14 cellular contexts compared by ENCODE assay signal in the genomic region with DNA sequence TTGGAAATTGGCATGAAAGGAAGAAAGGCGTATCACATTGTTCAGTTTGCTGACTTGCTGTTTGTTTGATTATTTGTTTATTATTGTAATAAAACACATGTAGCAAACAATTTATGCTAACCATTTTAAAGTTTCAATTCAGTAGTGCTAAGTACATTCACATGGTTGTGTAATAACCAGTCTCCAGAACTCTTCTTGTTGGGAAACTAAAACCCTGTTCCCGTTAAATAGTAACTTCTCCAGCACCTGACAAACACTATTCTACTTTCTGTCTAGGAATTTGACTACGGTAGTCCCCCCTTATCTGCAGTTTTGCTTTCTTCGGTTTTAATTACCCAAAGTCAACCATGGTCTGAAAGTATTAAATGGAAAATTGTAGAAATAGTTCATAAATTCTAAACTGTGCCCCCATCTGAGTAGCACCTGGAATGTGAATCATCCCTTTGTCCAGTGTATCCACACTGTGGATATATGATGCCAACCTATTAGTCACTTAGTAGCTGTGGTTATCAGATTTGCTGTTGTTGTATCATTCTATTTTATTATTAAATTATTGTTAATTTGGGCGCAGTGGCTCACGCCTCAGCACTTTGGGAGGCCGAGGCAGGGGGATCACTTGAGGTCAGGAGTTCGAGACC. TPM values are rescaled to one million over a fixed set of nuclear protein-coding genes. Genes with fewer than 3 reads are reported as not detected.
A peak's percentile ranks its signal among the peaks of the same experiment; 100 is the strongest.
DNase-seq lines count a peak whose midpoint lies in the region; ATAC-seq and TF ChIP-seq lines count a peak whose summit lies in the region.
"Had no signal": no experiment of that assay in that cellular context is flagged by ENCODE, and none has a peak within 500 bp of the region (broad histone marks: within the 10 kb centered on the region; RNA-seq: fewer than 3 reads in every experiment).

No MANE protein-coding gene starts in this region.

- H3K27me3 ChIP-seq in left ventricle myocardium inferior (ENCODE audit: low read depth) (no peaks in the 10 kb centered on the region), suprapubic skin (no peaks in the 10 kb centered on the region)
- H3K27me3 ChIP-seq in effector memory CD4-positive, alpha-beta T cell (replicated peaks; ENCODE audit: control insufficient read depth, insufficient read depth, low read length, poor library complexity, severe bottlenecking): no peaks in the 10 kb centered on the region
- H3K27me3 ChIP-seq: tibial nerve had no signal

- intact Hi-C loops in left ventricle myocardium inferior (cut with micrococcal nuclease): loop anchor here (10.0 kb wide), 1 partner anchor 181 kb away; no protein-coding TSS in a partner anchor
- intact Hi-C loops in Right ventricle myocardium inferior (cut with DNase I): no loop called here

- no peak for TF ChIP-seq POLR2A in suprapubic skin (IDR thresholded peaks at IDR 0.05)

- H3K4me1 ChIP-seq in left ventricle myocardium inferior (peaks cover 85% of the 10 kb centered on the region), suprapubic skin (peaks cover 75% of the 10 kb centered on the region)
- H3K4me1 ChIP-seq in effector memory CD4-positive, alpha-beta T cell (ENCODE audit: control insufficient read depth, insufficient read depth, low read length, poor library complexity, severe bottlenecking): peaks cover 27% of the 10 kb centered on the region

- no peak overlapping the region for H3K4me3 ChIP-seq in left ventricle myocardium inferior
- no peak overlapping the region for H3K4me3 ChIP-seq in suprapubic skin
- no peak overlapping the region for H3K4me3 ChIP-seq in effector memory CD4-positive, alpha-beta T cell (ENCODE audit: insufficient read depth, low read depth, low read length, poor library complexity, severe bottlenecking)
- H3K4me3 ChIP-seq in coronary artery: no peak overlapping the region
- H3K4me3 ChIP-seq: SK-N-MC, tibial nerve had no signal

- TF ChIP-seq CTCF in left ventricle myocardium inferior (IDR thresholded peaks at IDR 0.05; ENCODE audit: borderline replicate concordance): no peak
- TF ChIP-seq CTCF in suprapubic skin (IDR thresholded peaks at IDR 0.05): no peak
- TF ChIP-seq CTCF in coronary artery (IDR thresholded peaks at IDR 0.05): no peak

- peaks cover 5% of the 10 kb centered on the region for H3K36me3 ChIP-seq in left ventricle myocardium inferior
- H3K36me3 ChIP-seq in suprapubic skin: peaks cover 15% of the 10 kb centered on the region
- peaks cover 16% of the 10 kb centered on the region for H3K36me3 ChIP-seq in effector memory CD4-positive, alpha-beta T cell (ENCODE audit: control insufficient read depth, insufficient read depth, low read length)

- no peak for TF ChIP-seq EP300 in suprapubic skin (IDR thresholded peaks at IDR 0.05)

- WGBS in suprapubic skin: 74% methylated on average over 8 of the region's 8 CpGs

- H3K9me3 ChIP-seq in left ventricle myocardium inferior (replicated peaks) (no peaks in the 10 kb centered on the region), suprapubic skin (no peaks in the 10 kb centered on the region)
- no peaks in the 10 kb centered on the region for H3K9me3 ChIP-seq in effector memory CD4-positive, alpha-beta T cell (ENCODE audit: control insufficient read depth, low read length)
- H3K9me3 ChIP-seq: tibial nerve had no signal

- no peak for DNase-seq in left ventricle myocardium inferior
- no peak for DNase-seq in Right ventricle myocardium inferior (ENCODE audit: missing footprints)
- DNase-seq in amniotic epithelial cell (ENCODE audit: low read depth): peak; percentile 45
- DNase-seq in kidney glomerular epithelial cell (lab: John Stamatoyannopoulos, UW): peak; percentile 43
- no peak for DNase-seq in suprapubic skin (ENCODE audit: low spot score in 2 of 2)
- DNase-seq in effector memory CD4-positive, alpha-beta T cell: no peak
- no peak for DNase-seq in coronary artery (ENCODE audit: low spot score)
- DNase-seq in effector CD8-positive, alpha-beta T cell (lab: John Stamatoyannopoulos, UW): no peak
- DNase-seq: amniotic stem cell, DMS53, Karpas-422, left cardiac atrium had no signal

- H3K27ac ChIP-seq in left ventricle myocardium inferior (replicated peaks) (peak overlapping the region; percentile 95), suprapubic skin (peak overlapping the region; percentile 59), coronary artery (no peak overlapping the region)
- H3K27ac ChIP-seq in effector memory CD4-positive, alpha-beta T cell (ENCODE audit: insufficient read depth, low read length, poor library complexity, severe bottlenecking): no peak overlapping the region
- H3K27ac ChIP-seq: SK-N-MC had no signal

- no peak for ATAC-seq in Right ventricle myocardium inferior
- ATAC-seq: left cardiac atrium had no signal

RNA-seq across cellular contexts. Expression of a gene that starts 5.5 kb away (rescaled TPM):
- total RNA-seq in left ventricle myocardium inferior (19.4 TPM), Right ventricle myocardium inferior (21.6 TPM), suprapubic skin (10 to 100 TPM; 47.2 to 61.2 (median 47.7) TPM)

RNA-seq across cellular contexts. Expression of a gene that starts 59.7 kb away (rescaled TPM):
- total RNA-seq in left ventricle myocardium inferior: 0.38 TPM
- 1.3 TPM for total RNA-seq in Right ventricle myocardium inferior
- 1 to 10 TPM; 1.2 to 3.9 (median 2.6) TPM for total RNA-seq in suprapubic skin

Comparison
In these comparisons a context has a peak if more than half of its experiments do, and no peak if none do; other contexts are left out.
1. DNase-seq: peak in amniotic epithelial cell (single experiment) and kidney glomerular epithelial cell (single experiment); none in left ventricle myocardium inferior (single experiment), Right ventricle myocardium inferior (single experiment), suprapubic skin (0 of 2), effector memory CD4-positive, alpha-beta T cell (0 of 3), coronary artery (single experiment) and effector CD8-positive, alpha-beta T cell (single experiment).
2. H3K27ac ChIP-seq: peak in left ventricle myocardium inferior (single experiment) and suprapubic skin (single experiment); none in effector memory CD4-positive, alpha-beta T cell (single experiment) and coronary artery (0 of 2).